8 cellular contexts compared by ENCODE assay signal in genomic region chr17:10698116-10698818, GRCh38. TPM values are rescaled to one million over a fixed set of nuclear protein-coding genes. Genes with fewer than 3 reads are reported as not detected.
DNase-seq lines count a peak whose midpoint lies in the region; ATAC-seq lines count a peak whose summit lies in the region.

No MANE protein-coding gene starts in this region.

- H3K27ac ChIP-seq in neuronal stem cell (replicated peaks; ENCODE audit: low read length) = no peak overlapping the region

- no peak overlapping the region for H3K4ac ChIP-seq in neuronal stem cell (ENCODE audit: low read length)

- WGBS in neuronal stem cell (ENCODE audit: extremely low coverage in 2 of 2, insufficient read length in 2 of 2, insufficient replicate concordance in 1 of 2), 2 donors = no CpG with 5 or more reads among the region's 17 CpGs

- POLR2A ChIA-PET in T-cell (lab: Charles Lee) = no interaction called here

- H3K4me3 ChIP-seq in neuronal stem cell (ENCODE audit: low read length in 2 of 2) = peak overlapping the region in 1 of 2 donors; percentile 94

- no peak overlapping the region for H3K18ac ChIP-seq in neuronal stem cell (ENCODE audit: low read length)

- H3K23ac ChIP-seq in neuronal stem cell (ENCODE audit: low read depth, low read length, poor library complexity) = no peak overlapping the region

- peaks cover 10% of the 10 kb centered on the region for H3K79me1 ChIP-seq in neuronal stem cell (ENCODE audit: low read depth, low read length)

- H3K4me1 ChIP-seq in neuronal stem cell (ENCODE audit: control insufficient read depth in 2 of 2, insufficient read depth in 1 of 2, low read depth in 1 of 2, low read length in 2 of 2) = peaks cover 3% of the 10 kb centered on the region in 2 donors

- no peaks in the 10 kb centered on the region for H3K9me3 Mint-ChIP-seq in activated naive CD4-positive, alpha-beta T cell treated with anti-CD3 and anti-CD28 coated beads for 36 hours
- H3K9me3 Mint-ChIP-seq in T-cell = no peaks in the 10 kb centered on the region

- H2AFZ ChIP-seq in neuronal stem cell (ENCODE audit: low read length) = peak overlapping the region; percentile 92

- no peak overlapping the region for H4K91ac ChIP-seq in neuronal stem cell (ENCODE audit: low read depth, low read length, poor library complexity)

- ATAC-seq in T-cell (replicated peaks in 1 of 4) (peak in 1 of 4 experiments; percentile 1), HG03520 (IDR thresholded peaks at IDR 0.05; ENCODE audit: unreplicated experiment) (no peak)

- H3K27ac Mint-ChIP-seq in activated naive CD4-positive, alpha-beta T cell treated with anti-CD3 and anti-CD28 coated beads for 36 hours = peak overlapping the region; percentile 97
- H3K27ac Mint-ChIP-seq in T-cell = peak overlapping the region; percentile 91 to 98

- no peak overlapping the region for H3K9ac ChIP-seq in neuronal stem cell (ENCODE audit: low read depth, low read length, poor library complexity)

- H3K14ac ChIP-seq in neuronal stem cell (ENCODE audit: low read length) = no peak overlapping the region

- H2BK120ac ChIP-seq in neuronal stem cell (ENCODE audit: low read depth, low read length) = no peak overlapping the region

- peak overlapping the region; percentile 29 for H3K4me2 ChIP-seq in neuronal stem cell (ENCODE audit: insufficient read depth, low read length, poor library complexity, severe bottlenecking)

- H3K4me1 Mint-ChIP-seq in activated naive CD4-positive, alpha-beta T cell treated with anti-CD3 and anti-CD28 coated beads for 36 hours (ENCODE audit: low read depth) = peaks cover 59% of the 10 kb centered on the region
- peaks cover 63 to 72% (median 69%) of the 10 kb centered on the region in 3 donors for H3K4me1 Mint-ChIP-seq in T-cell

- H3K9me3 ChIP-seq in neuronal stem cell (replicated peaks in 1 of 2; ENCODE audit: control insufficient read depth in 2 of 2, insufficient read depth in 1 of 2, low read depth in 1 of 2, low read length in 2 of 2) = no peaks in the 10 kb centered on the region

- DNase-seq in activated naive CD4-positive, alpha-beta T cell treated with anti-CD3 and anti-CD28 coated beads for 36 hours = peak; percentile 11
- DNase-seq in activated naive CD4-positive, alpha-beta T cell treated with anti-CD3 and anti-CD28 coated beads, Interleukin-2, amount 50 U/mL, for 16 hours = no peak
- no peak for DNase-seq in T-cell
- DNase-seq in fibroblast of peridontal ligament (ENCODE audit: extremely low read depth) = peak; percentile 61
- no peak for DNase-seq in neuronal stem cell (ENCODE audit: low spot score)
- DNase-seq in SKM-1 (lab: John Stamatoyannopoulos, UW; ENCODE audit: unreplicated experiment) = no peak
- DNase-seq in middle frontal gyrus (ENCODE audit: extremely low spot score, low spot score) = no peak

- no peak overlapping the region for H2BK12ac ChIP-seq in neuronal stem cell (ENCODE audit: low read length)

- intact Hi-C loops in activated naive CD4-positive, alpha-beta T cell treated with anti-CD3 and anti-CD28 coated beads for 36 hours (cut with micrococcal nuclease) = no loop called here

- H3K4me3 Mint-ChIP-seq in activated naive CD4-positive, alpha-beta T cell treated with anti-CD3 and anti-CD28 coated beads for 36 hours = peak overlapping the region; percentile 93
- H3K4me3 Mint-ChIP-seq in T-cell = peak overlapping the region; percentile 93 to 96 (median 93)

- H3K27me3 ChIP-seq in neuronal stem cell (ENCODE audit: control insufficient read depth in 3 of 3, insufficient read depth in 3 of 3, low read depth in 1 of 3, low read length in 3 of 3) = no peaks in the 10 kb centered on the region

- H4K8ac ChIP-seq in neuronal stem cell (ENCODE audit: low read depth, low read length) = no peak overlapping the region

- H3K36me3 ChIP-seq in neuronal stem cell (replicated peaks in 1 of 2; ENCODE audit: control insufficient read depth in 2 of 2, insufficient read depth in 2 of 2, low read length in 2 of 2) = peaks cover 7 to 26% of the 10 kb centered on the region in 2 donors

- no peak overlapping the region for H2BK5ac ChIP-seq in neuronal stem cell (ENCODE audit: low read length)

- CTCF ChIA-PET in activated naive CD4-positive, alpha-beta T cell treated with anti-CD3 and anti-CD28 coated beads for 36 hours (lab: Charles Lee) = interaction anchor here (2.0 to 2.5 kb wide), 2 partner anchors 39 to 52 kb away, joined by 9 read pairs; no protein-coding TSS in a partner anchor
- CTCF ChIA-PET in T-cell (lab: Charles Lee) = no interaction called here

- H3K27me3 Mint-ChIP-seq in activated naive CD4-positive, alpha-beta T cell treated with anti-CD3 and anti-CD28 coated beads for 36 hours (ENCODE audit: low read depth) = no peaks in the 10 kb centered on the region
- no peaks in the 10 kb centered on the region for H3K27me3 Mint-ChIP-seq in T-cell

- no peak overlapping the region for H2AK5ac ChIP-seq in neuronal stem cell (ENCODE audit: low read depth, low read length)

- peaks cover 21% of the 10 kb centered on the region for H3K36me3 Mint-ChIP-seq in activated naive CD4-positive, alpha-beta T cell treated with anti-CD3 and anti-CD28 coated beads for 36 hours (ENCODE audit: low read depth)
- H3K36me3 Mint-ChIP-seq in T-cell = peaks cover 21% of the 10 kb centered on the region

- H2BK15ac ChIP-seq in neuronal stem cell (ENCODE audit: low read length) = no peak overlapping the region

RNA-seq across cellular contexts. Expression of gene ADPRM, which starts 0.9 kb away (rescaled TPM):
- total RNA-seq in activated naive CD4-positive, alpha-beta T cell treated with anti-CD3 and anti-CD28 coated beads for 36 hours = 10 to 100 TPM; 11.1 to 12.6 TPM
- total RNA-seq in T-cell = 10 to 100 TPM; 22.0 to 46.5 (median 31.7) TPM
- 8.3 TPM for polyA plus RNA-seq in neuronal stem cell (2013, experiment 1 of 2)
- polyA plus RNA-seq in neuronal stem cell (2013, experiment 2 of 2) = 8.5 TPM

RNA-seq across cellular contexts. Expression of gene SCO1, which starts 0.9 kb away (rescaled TPM):
- total RNA-seq in activated naive CD4-positive, alpha-beta T cell treated with anti-CD3 and anti-CD28 coated beads for 36 hours = 10 to 100 TPM; 34.0 to 37.6 TPM
- 10 to 100 TPM; 15.7 to 33.3 (median 28.8) TPM for total RNA-seq in T-cell
- polyA plus RNA-seq in neuronal stem cell (2013, experiment 1 of 2) = 15.6 TPM
- polyA plus RNA-seq in neuronal stem cell (2013, experiment 2 of 2) = 14.9 TPM

RNA-seq across cellular contexts. Expression of gene TMEM220, which starts 31.6 kb away (rescaled TPM):
- under 1 TPM; 0.79 to 0.94 TPM for total RNA-seq in activated naive CD4-positive, alpha-beta T cell treated with anti-CD3 and anti-CD28 coated beads for 36 hours
- 1 to 10 TPM; 1.8 to 4.7 (median 3.5) TPM for total RNA-seq in T-cell
- 0.53 TPM for polyA plus RNA-seq in neuronal stem cell (2013, experiment 1 of 2)
- polyA plus RNA-seq in neuronal stem cell (2013, experiment 2 of 2) = 0.69 TPM

RNA-seq across cellular contexts. Expression of gene MYH3, which starts 41.2 kb away (rescaled TPM):
- 1 to 10 TPM; 1.8 to 3.1 TPM for total RNA-seq in activated naive CD4-positive, alpha-beta T cell treated with anti-CD3 and anti-CD28 coated beads for 36 hours
- total RNA-seq in T-cell = 10 to 100 TPM in 3 of 5 donors, 1 to 10 TPM in 2; 6.6 to 12.1 (median 11.1) TPM
- polyA plus RNA-seq in neuronal stem cell (2013, experiment 1 of 2) = 0.66 TPM
- polyA plus RNA-seq in neuronal stem cell (2013, experiment 2 of 2) = 0.54 TPM

Comparison
In these comparisons a context has a peak if more than half of its experiments do, and no peak if none do; other contexts are left out.
1. DNase-seq: peak in activated naive CD4-positive, alpha-beta T cell treated with anti-CD3 and anti-CD28 coated beads for 36 hours (single experiment) and fibroblast of peridontal ligament (single experiment); none in activated naive CD4-positive, alpha-beta T cell treated with anti-CD3 and anti-CD28 coated beads, Interleukin-2, amount 50 U/mL, for 16 hours (single experiment), T-cell (0 of 34), neuronal stem cell (single experiment), SKM-1 (single experiment) and middle frontal gyrus (single experiment).